In genomic region chr3:49007771-49008528, GRCh38 we compare ENCODE assay signal across 8 cellular contexts. TPM values are rescaled to one million over a fixed set of nuclear protein-coding genes. Genes with fewer than 3 reads are reported as not detected.
DNase-seq lines count a peak whose midpoint lies in the region; ATAC-seq lines count a peak whose summit lies in the region.

No MANE protein-coding gene starts in this region.

- H3K27ac Mint-ChIP-seq in activated CD4-positive, alpha-beta T cell treated with anti-CD3 and anti-CD28 coated beads for 36 hours, result peak overlapping the region; percentile 100

- ATAC-seq in HG02938 (IDR thresholded peaks at IDR 0.05; ENCODE audit: unreplicated experiment), result peak; percentile 35
- ATAC-seq in activated CD4-positive, alpha-beta T cell treated with anti-CD3 and anti-CD28 coated beads for 36 hours, result peak; percentile 73

- no peaks in the 10 kb centered on the region for H3K9me3 Mint-ChIP-seq in activated CD4-positive, alpha-beta T cell treated with anti-CD3 and anti-CD28 coated beads for 36 hours (ENCODE audit: low read depth)

- peak; percentile 56 to 69 for DNase-seq in NCI-H187 (lab: John Stamatoyannopoulos, UW)
- no peak for DNase-seq in NCI-H187 treated with DMSO at 0.1 percent for 48 hours (lab: John Stamatoyannopoulos, UW)
- peak; percentile 90 for DNase-seq in NCI-H2227 (lab: John Stamatoyannopoulos, UW; ENCODE audit: unreplicated experiment)
- DNase-seq in activated CD4-positive, alpha-beta T cell treated with anti-CD3 and anti-CD28 coated beads for 36 hours, result peak; percentile 94
- peak; percentile 87 for DNase-seq in cerebellum (ENCODE audit: low spot score)
- DNase-seq in kidney tubule cell (ENCODE audit: low spot score), result peak; percentile 92
- DNase-seq in stimulated activated CD4-positive, alpha-beta T cell treated with anti-CD3 and anti-CD28 coated beads, Interleukin-1b, Interleukin-23, amount 100 ng/mL, for 48 hours, result peak; percentile 88

- POLR2A ChIA-PET in activated CD4-positive, alpha-beta T cell treated with anti-CD3 and anti-CD28 coated beads for 36 hours (lab: Charles Lee), result interaction anchor here (0.5 to 3.7 kb wide), 11 partner anchors 12 to 535 kb away, joined by 3 to 102 read pairs (median 4); partner anchors contain the start of genes ARIH2, DALRD3, IMPDH2 and NDUFAF3

- intact Hi-C loops in activated CD4-positive, alpha-beta T cell treated with anti-CD3 and anti-CD28 coated beads for 36 hours (cut with DNase I, micrococcal nuclease), result loop anchor here (1.0 to 5.0 kb wide), 16 partner anchors 13 to 666 kb away; partner anchors contain the start of genes APEH (in 1 of the 2), ARIH2 (in 1 of the 2), CCDC71 (in 1 of the 2) and DAG1 (in 1 of the 2)

- no peaks in the 10 kb centered on the region for H3K27me3 Mint-ChIP-seq in activated CD4-positive, alpha-beta T cell treated with anti-CD3 and anti-CD28 coated beads for 36 hours

- CTCF ChIA-PET in activated CD4-positive, alpha-beta T cell treated with anti-CD3 and anti-CD28 coated beads for 36 hours (lab: Charles Lee), result interaction anchor here (0.6 to 5.9 kb wide), 11 partner anchors 9 to 572 kb away, joined by 3 to 61 read pairs (median 5); partner anchors contain the start of genes IMPDH2, NDUFAF3 and P4HTM

- H3K4me1 Mint-ChIP-seq in activated CD4-positive, alpha-beta T cell treated with anti-CD3 and anti-CD28 coated beads for 36 hours, result peaks cover 16% of the 10 kb centered on the region

- H3K4me3 Mint-ChIP-seq in activated CD4-positive, alpha-beta T cell treated with anti-CD3 and anti-CD28 coated beads for 36 hours, result peak overlapping the region; percentile 100

- H3K36me3 Mint-ChIP-seq in activated CD4-positive, alpha-beta T cell treated with anti-CD3 and anti-CD28 coated beads for 36 hours (ENCODE audit: low read depth), result peaks cover 10% of the 10 kb centered on the region

RNA-seq across cellular contexts. Expression of gene WDR6, which starts 0.8 kb away (rescaled TPM):
- 100 to 1,000 TPM; 109 to 127 TPM for total RNA-seq in activated CD4-positive, alpha-beta T cell treated with anti-CD3 and anti-CD28 coated beads for 36 hours
- total RNA-seq in cerebellum, result 79.4 TPM

RNA-seq across cellular contexts. Expression of gene DALRD3, which starts 10.4 kb away (rescaled TPM):
- 10 to 100 TPM; 25.8 to 26.0 TPM for total RNA-seq in activated CD4-positive, alpha-beta T cell treated with anti-CD3 and anti-CD28 coated beads for 36 hours
- total RNA-seq in cerebellum, result 37.2 TPM

RNA-seq across cellular contexts. Expression of gene NDUFAF3, which starts 14.0 kb away (rescaled TPM):
- 100 to 1,000 TPM in 1 of 2 experiments, 10 to 100 TPM in 1; 90.8 to 108 TPM for total RNA-seq in activated CD4-positive, alpha-beta T cell treated with anti-CD3 and anti-CD28 coated beads for 36 hours
- 26.8 TPM for total RNA-seq in cerebellum

RNA-seq across cellular contexts. Expression of gene P4HTM, which starts 17.9 kb away (rescaled TPM):
- 10 to 100 TPM; 25.7 to 30.4 TPM for total RNA-seq in activated CD4-positive, alpha-beta T cell treated with anti-CD3 and anti-CD28 coated beads for 36 hours
- total RNA-seq in cerebellum, result 44.4 TPM

RNA-seq across cellular contexts. Expression of gene IMPDH2, which starts 21.2 kb away (rescaled TPM):
- total RNA-seq in activated CD4-positive, alpha-beta T cell treated with anti-CD3 and anti-CD28 coated beads for 36 hours, result 100 to 1,000 TPM; 504 to 515 TPM
- total RNA-seq in cerebellum, result 134 TPM
